ENCODE assay signal across 12 cellular contexts in the genomic region with DNA sequence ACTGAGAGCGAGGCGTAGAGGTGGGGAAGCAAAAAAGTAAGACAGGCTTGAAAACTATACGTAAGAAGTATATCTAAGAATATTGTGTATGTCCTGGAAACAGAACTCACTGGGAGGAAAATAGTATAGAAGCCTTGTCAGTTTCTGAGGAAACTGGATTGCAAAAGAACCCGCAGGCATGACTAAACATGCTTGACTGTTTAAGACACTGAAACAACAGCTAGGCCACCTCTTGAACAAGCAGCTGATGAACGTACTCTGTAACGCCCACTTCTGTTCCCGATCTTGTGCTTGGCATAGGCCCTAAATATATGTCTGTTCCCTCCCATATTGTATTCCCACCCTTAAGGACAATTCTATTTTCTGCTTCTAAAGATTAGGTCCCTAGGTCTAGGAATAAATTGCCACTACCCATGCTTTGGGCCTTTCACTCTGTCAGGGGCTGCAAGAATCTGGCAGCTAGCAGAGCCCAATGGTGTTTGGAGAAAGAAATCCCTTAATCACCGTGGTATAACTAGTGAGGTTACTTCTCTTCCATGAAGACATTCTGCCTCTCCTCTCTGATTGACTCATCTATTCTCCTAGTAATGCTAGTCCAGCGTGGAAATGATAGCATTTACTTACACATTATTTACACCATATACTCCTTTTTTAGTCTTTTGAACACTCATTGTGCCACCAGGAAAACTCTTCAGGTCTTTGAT. TPM values are rescaled to one million over a fixed set of nuclear protein-coding genes. Genes with fewer than 3 reads are reported as not detected.
DNase-seq lines count a peak whose midpoint lies in the region; ATAC-seq and TF ChIP-seq lines count a peak whose summit lies in the region.
"Had no signal": no experiment of that assay in that cellular context is flagged by ENCODE, and none has a peak within 500 bp of the region (broad histone marks: within the 10 kb centered on the region; RNA-seq: fewer than 3 reads in every experiment).

No MANE protein-coding gene starts in this region.

- H3K36me3 Mint-ChIP-seq in activated T-cell treated with anti-CD3 and anti-CD28 coated beads, Interleukin-2, amount 50 U/mL, for 24 hours (ENCODE audit: low read depth) = no peaks in the 10 kb centered on the region
- peaks cover 1% of the 10 kb centered on the region for H3K36me3 Mint-ChIP-seq in activated naive CD8-positive, alpha-beta T cell treated with anti-CD3 and anti-CD28 coated beads for 36 hours
- H3K36me3 Mint-ChIP-seq: activated CD8-positive, alpha-beta memory T cell treated with anti-CD3 and anti-CD28 coated beads, Interleukin-2, amount 10 ng/mL, durations not matched to agents 7 days and 5 days had no signal

- no peak for ATAC-seq in GM19324 (IDR thresholded peaks at IDR 0.05; ENCODE audit: low FRiP score, unreplicated experiment)
- ATAC-seq: activated CD8-positive, alpha-beta memory T cell treated with anti-CD3 and anti-CD28 coated beads, Interleukin-2, amount 10 ng/mL, durations not matched to agents 7 days and 5 days; K562 had no signal

- H3K27me3 Mint-ChIP-seq in activated T-cell treated with anti-CD3 and anti-CD28 coated beads, Interleukin-2, amount 50 U/mL, for 24 hours = no peaks in the 10 kb centered on the region
- H3K27me3 Mint-ChIP-seq in activated naive CD8-positive, alpha-beta T cell treated with anti-CD3 and anti-CD28 coated beads for 36 hours = no peaks in the 10 kb centered on the region
- H3K27me3 Mint-ChIP-seq: activated CD8-positive, alpha-beta memory T cell treated with anti-CD3 and anti-CD28 coated beads, Interleukin-2, amount 10 ng/mL, durations not matched to agents 7 days and 5 days had no signal

- DNase-seq in ELR (ENCODE audit: low read depth) (peak; percentile 31), NOMO-1 (lab: John Stamatoyannopoulos, UW; ENCODE audit: unreplicated experiment in 2 of 2) (peak; percentile 75 to 97), epithelial cell of esophagus (ENCODE audit: low read depth) (peak; percentile 98), non-pigmented ciliary epithelial cell (ENCODE audit: low read depth) (peak; percentile 90), tibial nerve (ENCODE audit: low spot score in 2 of 2) (no peak)
- no peak for DNase-seq in activated T-cell treated with anti-CD3 and anti-CD28 coated beads, Interleukin-2, amount 50 U/mL, for 24 hours
- no peak for DNase-seq in activated naive CD8-positive, alpha-beta T cell treated with anti-CD3 and anti-CD28 coated beads for 36 hours
- DNase-seq: activated CD8-positive, alpha-beta memory T cell treated with anti-CD3 and anti-CD28 coated beads, Interleukin-2, amount 10 ng/mL, durations not matched to agents 7 days and 5 days; cortex of kidney; DMS79 treated with DMSO at 0.1 percent for 48 hours had no signal

- peaks cover 1% of the 10 kb centered on the region for H3K9me3 Mint-ChIP-seq in activated T-cell treated with anti-CD3 and anti-CD28 coated beads, Interleukin-2, amount 50 U/mL, for 24 hours
- peaks cover 1% of the 10 kb centered on the region for H3K9me3 Mint-ChIP-seq in activated naive CD8-positive, alpha-beta T cell treated with anti-CD3 and anti-CD28 coated beads for 36 hours

- peaks cover 0 to 37% (median 9%) of the 10 kb centered on the region in 4 donors for H3K4me1 ChIP-seq in tibial nerve

- no peak overlapping the region for H3K4me3 ChIP-seq in epithelial cell of esophagus (ENCODE audit: low read length)
- H3K4me3 ChIP-seq in tibial nerve = no peak overlapping the region
- H3K4me3 ChIP-seq: K562 had no signal

- H3K36me3 ChIP-seq in tibial nerve = no peaks in the 10 kb centered on the region

- H3K27me3 ChIP-seq in tibial nerve = no peaks in the 10 kb centered on the region

- H3K27ac ChIP-seq in tibial nerve = peak overlapping the region in 1 of 4 donors; percentile 49

- TF ChIP-seq POLR2A in tibial nerve (IDR thresholded peaks at IDR 0.05) = no peak

- H3K4me1 Mint-ChIP-seq in activated T-cell treated with anti-CD3 and anti-CD28 coated beads, Interleukin-2, amount 50 U/mL, for 24 hours (ENCODE audit: low read depth) = peaks cover 47% of the 10 kb centered on the region
- peaks cover 16% of the 10 kb centered on the region for H3K4me1 Mint-ChIP-seq in activated naive CD8-positive, alpha-beta T cell treated with anti-CD3 and anti-CD28 coated beads for 36 hours
- H3K4me1 Mint-ChIP-seq: activated CD8-positive, alpha-beta memory T cell treated with anti-CD3 and anti-CD28 coated beads, Interleukin-2, amount 10 ng/mL, durations not matched to agents 7 days and 5 days had no signal

- no peaks in the 10 kb centered on the region for H3K9me3 ChIP-seq in tibial nerve

- no peak for TF ChIP-seq EP300 in tibial nerve (IDR thresholded peaks at IDR 0.05)

- WGBS in tibial nerve, 2 donors = 68 to 70% methylated on average over 9 of the region's 9 CpGs

- no peak overlapping the region for H3K27ac Mint-ChIP-seq in activated T-cell treated with anti-CD3 and anti-CD28 coated beads, Interleukin-2, amount 50 U/mL, for 24 hours
- no peak overlapping the region for H3K27ac Mint-ChIP-seq in activated naive CD8-positive, alpha-beta T cell treated with anti-CD3 and anti-CD28 coated beads for 36 hours
- H3K27ac Mint-ChIP-seq: activated CD8-positive, alpha-beta memory T cell treated with anti-CD3 and anti-CD28 coated beads, Interleukin-2, amount 10 ng/mL, durations not matched to agents 7 days and 5 days had no signal

- TF ChIP-seq CTCF in epithelial cell of esophagus (IDR thresholded peaks at IDR 0.05; ENCODE audit: insufficient read depth, low read depth, low read length, missing control alignments) = no peak
- no peak for TF ChIP-seq CTCF in tibial nerve (IDR thresholded peaks at IDR 0.05)

- H3K4me3 Mint-ChIP-seq in activated T-cell treated with anti-CD3 and anti-CD28 coated beads, Interleukin-2, amount 50 U/mL, for 24 hours = no peak overlapping the region
- no peak overlapping the region for H3K4me3 Mint-ChIP-seq in activated naive CD8-positive, alpha-beta T cell treated with anti-CD3 and anti-CD28 coated beads for 36 hours
- H3K4me3 Mint-ChIP-seq: activated CD8-positive, alpha-beta memory T cell treated with anti-CD3 and anti-CD28 coated beads, Interleukin-2, amount 10 ng/mL, durations not matched to agents 7 days and 5 days had no signal

RNA-seq across cellular contexts. Expression of gene CD200, which starts 46.2 kb away (rescaled TPM):
- total RNA-seq in tibial nerve = 10 to 100 TPM in 2 of 4 donors, 1 to 10 TPM in 2; 4.5 to 12.6 (median 8.7) TPM
- total RNA-seq in activated naive CD8-positive, alpha-beta T cell treated with anti-CD3 and anti-CD28 coated beads for 36 hours = 10 to 100 TPM; 32.7 to 33.6 TPM

Comparison
In these comparisons a context has a peak if more than half of its experiments do, and no peak if none do; other contexts are left out.
1. DNase-seq: peak in ELR (single experiment), NOMO-1 (2 of 2), epithelial cell of esophagus (single experiment) and non-pigmented ciliary epithelial cell (single experiment); none in tibial nerve (0 of 2), activated T-cell treated with anti-CD3 and anti-CD28 coated beads, Interleukin-2, amount 50 U/mL, for 24 hours (single experiment) and activated naive CD8-positive, alpha-beta T cell treated with anti-CD3 and anti-CD28 coated beads for 36 hours (single experiment).